ENCODE assay signal across 9 cellular contexts in the genomic region with DNA sequence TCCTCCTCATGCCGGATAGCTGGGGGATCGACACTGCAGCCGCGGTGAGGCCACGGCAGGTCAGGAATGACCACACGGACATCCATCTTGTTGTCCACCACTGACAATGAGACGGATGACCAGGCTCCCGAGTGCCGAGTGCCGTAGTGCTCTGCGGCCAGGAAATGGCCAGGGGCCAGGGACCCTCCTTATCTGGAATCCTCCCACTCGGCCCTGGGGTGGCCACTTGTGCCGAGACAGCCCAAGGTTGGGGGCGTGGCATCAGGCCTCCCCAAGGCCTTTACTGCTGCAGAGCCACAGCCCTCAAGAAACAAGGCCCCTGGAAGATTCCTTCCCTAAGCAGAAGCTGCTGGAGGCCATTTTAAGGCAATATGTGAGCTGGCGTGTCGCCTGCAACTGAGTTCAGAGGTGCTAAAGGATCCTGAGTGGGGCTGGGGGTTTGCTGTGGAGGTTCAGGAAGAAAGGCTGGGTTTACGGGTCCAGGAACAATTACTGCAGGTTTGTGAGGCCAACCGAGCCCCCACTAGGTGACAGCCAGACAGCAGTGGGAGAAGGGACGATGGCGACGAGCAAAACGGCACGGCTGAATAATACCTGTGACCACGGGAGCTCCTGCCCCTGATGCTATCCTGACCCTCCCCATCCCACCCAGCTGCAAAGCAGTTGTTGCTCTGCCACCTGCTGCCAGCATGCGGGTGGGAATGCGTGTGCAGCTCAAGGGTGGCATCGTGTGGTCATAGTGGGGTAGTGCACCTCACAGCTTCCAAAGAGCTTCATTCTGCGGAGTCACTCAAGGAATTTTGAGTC. TPM values are rescaled to one million over a fixed set of nuclear protein-coding genes. Genes with fewer than 3 reads are reported as not detected.
DNase-seq lines count a peak whose midpoint lies in the region; ATAC-seq and TF ChIP-seq lines count a peak whose summit lies in the region.
"Had no signal": no experiment of that assay in that cellular context is flagged by ENCODE, and none has a peak within 500 bp of the region (broad histone marks: within the 10 kb centered on the region; RNA-seq: fewer than 3 reads in every experiment).

No MANE protein-coding gene starts in this region.

- H3K36me3 ChIP-seq in lung (ENCODE audit: control insufficient read depth in 2 of 2, insufficient read depth in 2 of 2, low read length in 2 of 2), result no peaks in the 10 kb centered on the region
- H3K36me3 ChIP-seq: BLaER1 treated with 17β-estradiol and CSF1 and Interleukin-3, amounts not matched to agents 10 nM and 100 nM had no signal

- peaks cover 0 to 2% of the 10 kb centered on the region in 2 donors for H3K9me3 ChIP-seq in lung (ENCODE audit: control insufficient read depth in 2 of 2, insufficient read depth in 1 of 2, low read length in 1 of 2)

- H3K4me1 ChIP-seq in lung (ENCODE audit: control insufficient read depth in 2 of 2, insufficient read depth in 2 of 2, low read length in 2 of 2), result no peaks in the 10 kb centered on the region

- no peak overlapping the region for H3K27ac ChIP-seq in lung (ENCODE audit: low read depth in 1 of 2, low read length in 1 of 2)

- ATAC-seq in HG03135 (IDR thresholded peaks at IDR 0.05; ENCODE audit: unreplicated experiment) (peak; percentile 59), lung (ENCODE audit: insufficient read depth, low FRiP score) (peak; percentile 92)

- 30 to 41% methylated on average over 28 of the region's 28 CpGs for WGBS in lung, 2 donors

- DNase-seq in NCI-H2081 (lab: John Stamatoyannopoulos, UW), result peak; percentile 79 to 81
- DNase-seq in NCI-H2081 treated with DMSO at 0.1 percent for 48 hours (lab: John Stamatoyannopoulos, UW), result no peak
- peak; percentile 73 for DNase-seq in NCI-H748 (lab: John Stamatoyannopoulos, UW; ENCODE audit: unreplicated experiment)
- peak; percentile 52 to 61 for DNase-seq in activated CD4-positive, alpha-beta T cell treated with anti-CD3 and anti-CD28 coated beads, Interleukin-2, amount 50 U/mL, for 4 hours
- DNase-seq in dermis microvascular lymphatic vessel endothelial cell (ENCODE audit: low read depth in 2 of 2), result peak; percentile 53 to 74
- DNase-seq in lung (ENCODE audit: low spot score), result peak; percentile 69
- DNase-seq in stimulated activated CD8-positive, alpha-beta memory T cell treated with anti-CD3 and anti-CD28 coated beads, Interleukin-12 subunit alpha, Interleukin-12 subunit beta, amount 100 ng/mL, for 24 hours (ENCODE audit: extremely low read depth), result peak; percentile 23

- H3K27me3 ChIP-seq in lung (ENCODE audit: control insufficient read depth, insufficient read depth), result peaks cover 4% of the 10 kb centered on the region
- H3K27me3 ChIP-seq: BLaER1 treated with 17β-estradiol and CSF1 and Interleukin-3, amounts not matched to agents 10 nM and 100 nM had no signal

- no peak overlapping the region for H3K4me3 ChIP-seq in lung
- H3K4me3 ChIP-seq: BLaER1 treated with 17β-estradiol and CSF1 and Interleukin-3, amounts not matched to agents 10 nM and 100 nM had no signal

- TF ChIP-seq CTCF in lung (IDR thresholded peaks at IDR 0.05; ENCODE audit: control extremely low read depth, extremely low read depth), result peak; percentile 99

RNA-seq across cellular contexts. Expression of a gene that starts 31.6 kb away (rescaled TPM):
- total RNA-seq in dermis microvascular lymphatic vessel endothelial cell, result not detected in 2 replicates
- total RNA-seq in lung, result 1 to 10 TPM in 1 of 2 donors, not detected in 1; 1.3 TPM
- under 1 TPM in 1 of 2 donors, not detected in 1; 0.37 TPM for polyA plus RNA-seq in lung
